In genomic region chr5:123036391-123037103, GRCh38 we compare ENCODE assay signal across 7 cellular contexts. TPM values are rescaled to one million over a fixed set of nuclear protein-coding genes. Genes with fewer than 3 reads are reported as not detected.
DNase-seq lines count a peak whose midpoint lies in the region; ATAC-seq and TF ChIP-seq lines count a peak whose summit lies in the region.

TSS of gene PPIC (minus strand) at chr5:123036725. CDS start at chr5:123036625, 100 bp downstream.

- WGBS in right lobe of liver (ENCODE audit: insufficient coverage, low coverage, low lambda C conversion rate, missing lambda C conversion rate) = 2% methylated on average over 11 of the region's 84 CpGs

- peak within 1 kb of the TSS; percentile 59 to 72 for H3K4me3 Mint-ChIP-seq in effector memory CD8-positive, alpha-beta T cell
- peak within 1 kb of the TSS; percentile 67 to 80 for H3K4me3 Mint-ChIP-seq in stimulated activated naive CD8-positive, alpha-beta T cell treated with anti-CD3 and anti-CD28 coated beads, Interleukin-15, amount 100 ng/mL, for 72 hours

- DNase-seq in ELF-1 (ENCODE audit: low read depth, low spot score) (peak; percentile 77), HT1080 (ENCODE audit: low read depth) (peak; percentile 79), SW 1271 (lab: John Stamatoyannopoulos, UW) (peak; percentile 41 to 79), right lobe of liver (peak; percentile 91 to 95 (median 94))
- DNase-seq in effector memory CD8-positive, alpha-beta T cell = no peak
- peak; percentile 16 to 23 for DNase-seq in stimulated activated naive CD8-positive, alpha-beta T cell treated with anti-CD3 and anti-CD28 coated beads, Interleukin-15, amount 100 ng/mL, for 72 hours

- no peaks in the 10 kb centered on the region for H3K36me3 ChIP-seq in right lobe of liver

- TF ChIP-seq POLR2A in right lobe of liver (IDR thresholded peaks at IDR 0.05) = peak; percentile 85

- no peaks in the 10 kb centered on the region for H3K9me3 Mint-ChIP-seq in effector memory CD8-positive, alpha-beta T cell
- no peaks in the 10 kb centered on the region for H3K9me3 Mint-ChIP-seq in stimulated activated naive CD8-positive, alpha-beta T cell treated with anti-CD3 and anti-CD28 coated beads, Interleukin-15, amount 100 ng/mL, for 72 hours

- peak within 1 kb of the TSS; percentile 80 to 83 (median 80) for H3K4me3 ChIP-seq in right lobe of liver

- peaks cover 66 to 74% of the 10 kb centered on the region in 2 donors for H3K27me3 Mint-ChIP-seq in effector memory CD8-positive, alpha-beta T cell
- peaks cover 78% of the 10 kb centered on the region for H3K27me3 Mint-ChIP-seq in stimulated activated naive CD8-positive, alpha-beta T cell treated with anti-CD3 and anti-CD28 coated beads, Interleukin-15, amount 100 ng/mL, for 72 hours

- H3K27ac Mint-ChIP-seq in effector memory CD8-positive, alpha-beta T cell = no peak within 1 kb of the TSS
- no peak within 1 kb of the TSS for H3K27ac Mint-ChIP-seq in stimulated activated naive CD8-positive, alpha-beta T cell treated with anti-CD3 and anti-CD28 coated beads, Interleukin-15, amount 100 ng/mL, for 72 hours

- H3K27ac ChIP-seq in right lobe of liver = peak within 1 kb of the TSS; percentile 72 to 88 (median 74)

- H3K9me3 ChIP-seq in right lobe of liver = no peaks in the 10 kb centered on the region

- no peak for TF ChIP-seq CTCF in right lobe of liver (IDR thresholded peaks at IDR 0.05)

- peaks cover 2% of the 10 kb centered on the region for H3K36me3 Mint-ChIP-seq in effector memory CD8-positive, alpha-beta T cell (ENCODE audit: insufficient read depth)

- intact Hi-C loops in right lobe of liver (cut with DNase I) = no loop called here

- ATAC-seq in GM19463 (IDR thresholded peaks at IDR 0.05; ENCODE audit: unreplicated experiment) (peak; percentile 60), right lobe of liver (peak; percentile 90 to 95 (median 94))
- ATAC-seq in effector memory CD8-positive, alpha-beta T cell (replicated peaks) = no peak
- peak; percentile 60 for ATAC-seq in stimulated activated naive CD8-positive, alpha-beta T cell treated with anti-CD3 and anti-CD28 coated beads, Interleukin-15, amount 100 ng/mL, for 72 hours

- peaks cover 9 to 10% of the 10 kb centered on the region in 2 donors for H3K4me1 Mint-ChIP-seq in effector memory CD8-positive, alpha-beta T cell (ENCODE audit: low read depth in 2 of 2)
- peaks cover 14% of the 10 kb centered on the region for H3K4me1 Mint-ChIP-seq in stimulated activated naive CD8-positive, alpha-beta T cell treated with anti-CD3 and anti-CD28 coated beads, Interleukin-15, amount 100 ng/mL, for 72 hours

- H3K4me1 ChIP-seq in right lobe of liver = peaks cover 0 to 12% (median 2%) of the 10 kb centered on the region in 4 donors

- no peaks in the 10 kb centered on the region for H3K27me3 ChIP-seq in right lobe of liver

RNA-seq across cellular contexts. Expression of gene PPIC, which starts in this region (rescaled TPM):
- total RNA-seq in HT1080 (2014; rRNA removed; shearing (Covaris generic)) = 17.9 and 20.9 TPM in 2 replicates
- 44.6 and 47.3 TPM in 2 replicates for polyA plus RNA-seq in HT1080 (2015; cell fraction: cytosol; rRNA removed)
- polyA plus RNA-seq in HT1080 (2015; cell fraction: nucleus; rRNA removed) = 22.1 and 27.8 TPM in 2 replicates
- total RNA-seq in right lobe of liver = 10 to 100 TPM in 5 of 6 experiments, 1 to 10 TPM in 1; 9.7 to 21.7 (median 16.9) TPM

Comparison
In these comparisons a context has a peak if more than half of its experiments do, and no peak if none do; other contexts are left out.
1. DNase-seq: peak in ELF-1 (single experiment), HT1080 (single experiment), SW 1271 (2 of 2), right lobe of liver (3 of 3) and stimulated activated naive CD8-positive, alpha-beta T cell treated with anti-CD3 and anti-CD28 coated beads, Interleukin-15, amount 100 ng/mL, for 72 hours (2 of 2); none in effector memory CD8-positive, alpha-beta T cell (0 of 3).